12 cellular contexts compared by ENCODE assay signal in genomic region chr10:50409965-50410811, GRCh38.
DNase-seq lines count a peak whose midpoint lies in the region; ATAC-seq and TF ChIP-seq lines count a peak whose summit lies in the region.
"Had no signal": no experiment of that assay in that cellular context is flagged by ENCODE, and none has a peak within 500 bp of the region (broad histone marks: within the 10 kb centered on the region; RNA-seq: fewer than 3 reads in every experiment).

No MANE protein-coding gene starts in this region.

- H3K9ac ChIP-seq in skeletal muscle satellite cell (ENCODE audit: low read depth, low read length) (no peak overlapping the region), Karpas-422 (ENCODE audit: low read length) (no peak overlapping the region)

- no peaks in the 10 kb centered on the region for H3K9me2 ChIP-seq in Karpas-422 (replicated peaks; ENCODE audit: insufficient read depth, low read length)

- no peak overlapping the region for H3K27ac ChIP-seq in Karpas-422 (ENCODE audit: low read length)
- H3K27ac ChIP-seq: tibial nerve had no signal

- TF ChIP-seq CTCF in epithelial cell of esophagus (IDR thresholded peaks at IDR 0.05; ENCODE audit: insufficient read depth, low read depth, low read length, missing control alignments): no peak

- H3K79me2 ChIP-seq in Karpas-422 (ENCODE audit: low read length): no peaks in the 10 kb centered on the region

- no peaks in the 10 kb centered on the region for H3K36me3 ChIP-seq in skeletal muscle satellite cell (ENCODE audit: insufficient read depth, low read length)
- no peaks in the 10 kb centered on the region for H3K36me3 ChIP-seq in Karpas-422 (ENCODE audit: insufficient read depth, low read length)

- peak overlapping the region; percentile 31 for H3K4me2 ChIP-seq in skeletal muscle satellite cell (ENCODE audit: low read length)
- H3K4me2 ChIP-seq in Karpas-422 (ENCODE audit: low read depth, low read length, poor library complexity, severe bottlenecking): no peak overlapping the region

- ATAC-seq in activated CD4-positive, CD25-positive, alpha-beta regulatory T cell treated with anti-CD3 and anti-CD28 coated beads, Interleukin-2, amount 50 U/mL, for 24 hours: peak; percentile 52 to 70
- no peak for ATAC-seq in HG03354 (IDR thresholded peaks at IDR 0.05; ENCODE audit: poor library complexity, severe bottlenecking, unreplicated experiment)
- ATAC-seq: Right ventricle myocardium inferior had no signal

- H3K27me3 ChIP-seq in skeletal muscle satellite cell (ENCODE audit: control insufficient read depth, insufficient read depth, low read length) (no peaks in the 10 kb centered on the region), Karpas-422 (ENCODE audit: low read length) (no peaks in the 10 kb centered on the region)
- H3K27me3 ChIP-seq: tibial nerve had no signal

- no peak for DNase-seq in activated CD4-positive, CD25-positive, alpha-beta regulatory T cell treated with anti-CD3 and anti-CD28 coated beads, Interleukin-2, amount 50 U/mL, for 72 hours
- DNase-seq in SW480 (ENCODE audit: low spot score) (peak; percentile 10), epithelial cell of esophagus (ENCODE audit: low read depth) (peak; percentile 35), Karpas-422 (no peak)
- no peak for DNase-seq in activated effector memory CD4-positive, alpha-beta T cell treated with Interleukin-2 at 50 U/mL for 16 hours
- DNase-seq: kidney glomerular epithelial cell, NCI-H1048 had no signal

- H2AFZ ChIP-seq in Karpas-422 (ENCODE audit: low read length): no peak overlapping the region

- H4K20me1 ChIP-seq in Karpas-422 (ENCODE audit: insufficient read depth, low read depth, low read length): 0 out of 2 replicates have a peak, but pooled peaks cover 7% of the 10 kb centered on the region

- no peaks in the 10 kb centered on the region for H3K9me3 ChIP-seq in skeletal muscle satellite cell (replicated peaks; ENCODE audit: low read length)
- no peaks in the 10 kb centered on the region for H3K9me3 ChIP-seq in Karpas-422 (ENCODE audit: low read length)

- H3K4me1 ChIP-seq in skeletal muscle satellite cell (ENCODE audit: control insufficient read depth, insufficient read depth, low read length): peaks cover 24% of the 10 kb centered on the region
- H3K4me1 ChIP-seq in Karpas-422 (ENCODE audit: low read length): no peaks in the 10 kb centered on the region

- H3K4me3 ChIP-seq in epithelial cell of esophagus (ENCODE audit: low read length) (no peak overlapping the region), skeletal muscle satellite cell (ENCODE audit: low read length) (no peak overlapping the region), Karpas-422 (ENCODE audit: low read length) (no peak overlapping the region)
- H3K4me3 ChIP-seq: tibial nerve had no signal

Comparison
In these comparisons a context has a peak if more than half of its experiments do, and no peak if none do; other contexts are left out.
1. DNase-seq: peak in SW480 (single experiment) and epithelial cell of esophagus (single experiment); none in activated CD4-positive, CD25-positive, alpha-beta regulatory T cell treated with anti-CD3 and anti-CD28 coated beads, Interleukin-2, amount 50 U/mL, for 72 hours (single experiment), Karpas-422 (single experiment) and activated effector memory CD4-positive, alpha-beta T cell treated with Interleukin-2 at 50 U/mL for 16 hours (single experiment).